1 cellular context compared by ENCODE assay signal in genomic region chr19:17243854-17244617, GRCh38.
A peak's percentile ranks its signal among the peaks of the same experiment; 100 is the strongest.
TF ChIP-seq lines count a peak whose summit lies in the region.

No MANE protein-coding gene starts in this region.

TF ChIP-seq in K562, 482 proteins besides CTCF, POLR2A, EP300 and RAD21 (continued from another document):
- TF ChIP-seq ARID3B (CRISPR knock-in tag; IDR thresholded peaks at IDR 0.05; ENCODE audit: borderline replicate concordance) (no peak), ZNF717 (CRISPR knock-in tag; IDR thresholded peaks at IDR 0.05) (no peak), PRDM10 (IDR thresholded peaks at IDR 0.05; ENCODE audit: partially characterized antibody) (peak; percentile 64), NR3C1 (CRISPR knock-in tag; IDR thresholded peaks at IDR 0.05) (peak; percentile 5; the same call in 1 of the 2 replicates), KAT7 (CRISPR knock-in tag; IDR thresholded peaks at IDR 0.05; ENCODE audit: borderline replicate concordance) (0 out of 2 replicates have a peak, but pooled peaks have one; percentile 42), MBD2 (IDR thresholded peaks at IDR 0.05; ENCODE audit: borderline replicate concordance, low read depth) (0 out of 2 replicates have a peak, but pooled peaks have one; percentile 10), L3MBTL2 (IDR thresholded peaks at IDR 0.05) (no peak), ZNF639 (CRISPR knock-in tag; conservative IDR thresholded peaks at IDR 0.05 in 1 of 2, IDR thresholded peaks at IDR 0.05 in 1 of 2) (0 out of 4 replicates have a peak, but pooled peaks of 1 of the 2 experiments have one; percentile 34), GABPB1 (CRISPR knock-in tag; IDR thresholded peaks at IDR 0.05) (peak; percentile 53; the same call in 1 of the 2 replicates), TCFL5 (CRISPR knock-in tag; conservative IDR thresholded peaks at IDR 0.05) (no peak), TBP (optimal IDR thresholded peaks at IDR 0.05; ENCODE audit: low read depth, low read length) (peak; percentile 31), PBX2 (CRISPR knock-in tag; IDR thresholded peaks at IDR 0.05; ENCODE audit: low read depth) (no peak), PBX2 (tag; conservative IDR thresholded peaks at IDR 0.05; ENCODE audit: low read depth) (no peak), BRCA1 (IDR thresholded peaks at IDR 0.05) (no peak), BRCA1 (CRISPR knock-in tag; IDR thresholded peaks at IDR 0.05) (0 out of 2 replicates have a peak, but pooled peaks have one; percentile 85), BCOR (IDR thresholded peaks at IDR 0.05) (no peak)
TF ChIP-seq in K562: peak in this region for 25.
